Comparison of ENCODE assay signal across 20 cellular contexts in the genomic region with DNA sequence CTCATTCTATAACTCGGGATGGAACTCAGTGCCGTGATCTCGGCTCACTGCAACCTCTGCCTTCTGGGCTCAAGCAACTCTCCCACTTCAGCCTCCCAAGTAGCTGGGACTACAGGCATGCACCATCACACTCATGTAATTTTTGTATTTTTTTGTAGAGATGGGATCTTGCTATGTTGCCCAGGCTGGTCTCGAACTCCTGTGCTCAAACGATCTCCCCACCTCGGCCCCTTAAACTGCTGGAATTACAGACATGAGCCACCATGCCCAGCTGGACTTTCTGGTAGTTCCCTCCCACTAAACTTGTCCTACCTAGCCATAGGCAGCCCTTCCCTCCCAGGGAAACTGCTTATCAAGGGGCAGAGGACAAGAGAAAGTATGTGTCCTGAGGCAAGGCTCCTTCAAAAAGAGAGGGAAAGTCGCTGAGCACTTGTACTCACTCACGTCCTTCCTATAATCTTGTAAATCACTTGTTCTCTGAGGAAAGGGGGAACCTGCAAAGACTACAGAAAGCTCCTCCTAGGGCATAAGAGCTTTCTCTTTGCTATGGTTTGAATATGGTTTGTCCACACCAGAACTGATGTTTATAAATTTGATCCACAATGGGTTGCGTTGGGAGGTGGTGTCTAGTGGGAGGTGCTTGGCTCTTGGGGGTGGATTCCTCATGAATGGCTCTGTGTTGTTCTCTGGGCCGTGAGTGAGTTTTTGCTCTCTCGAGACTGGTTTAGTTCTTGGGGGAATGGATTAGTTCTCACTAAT. TPM values are rescaled to one million over a fixed set of nuclear protein-coding genes. Genes with fewer than 3 reads are reported as not detected.
A peak's percentile ranks its signal among the peaks of the same experiment; 100 is the strongest.
DNase-seq lines count a peak whose midpoint lies in the region; ATAC-seq, FAIRE-seq and TF ChIP-seq lines count a peak whose summit lies in the region.
"Had no signal": no experiment of that assay in that cellular context is flagged by ENCODE, and none has a peak within 500 bp of the region (broad histone marks: within the 10 kb centered on the region; RNA-seq: fewer than 3 reads in every experiment).

No MANE protein-coding gene starts in this region.

- H3K4me1 ChIP-seq in HepG2 (ENCODE audit: insufficient read depth, low read length) = peaks cover 63% of the 10 kb centered on the region
- H3K4me1 ChIP-seq: adrenal gland, psoas muscle, suprapubic skin, vagina had no signal

- no peaks in the 10 kb centered on the region for H3K79me2 ChIP-seq in HepG2 (ENCODE audit: insufficient read depth, low read length)

- FAIRE-seq in HepG2 (lab: Jason Lieb, UNC) = no peak
- FAIRE-seq: bronchial epithelial cell, endothelial cell of umbilical vein had no signal

- H3K36me3 Mint-ChIP-seq in activated T-cell treated with anti-CD3 and anti-CD28 coated beads, Interleukin-2, amount 50 U/mL, for 4 hours (ENCODE audit: insufficient read depth) = no peaks in the 10 kb centered on the region
- H3K36me3 Mint-ChIP-seq: stimulated activated effector memory CD8-positive, alpha-beta T cell treated with anti-CD3 and anti-CD28 coated beads, Interleukin-12 subunit alpha, Interleukin-12 subunit beta, amount 100 ng/mL, for 72 hours had no signal

- no peaks in the 10 kb centered on the region for H4K20me1 ChIP-seq in HepG2 (ENCODE audit: insufficient read depth, low read length)

- DNase-seq in ELF-1 (ENCODE audit: low read depth, low spot score) = peak; percentile 85
- peak; percentile 1 for DNase-seq in RPMI8226
- DNase-seq in HepG2 (ENCODE audit: low spot score) = no peak
- DNase-seq in sciatic nerve (ENCODE audit: low spot score) = no peak
- DNase-seq in activated T-cell treated with anti-CD3 and anti-CD28 coated beads, Interleukin-2, amount 50 U/mL, for 4 hours = no peak
- no peak for DNase-seq in activated CD4-positive, alpha-beta T cell treated with anti-CD3 and anti-CD28 coated beads for 48 hours
- DNase-seq: activated CD8-positive, alpha-beta T cell treated with anti-CD3 and anti-CD28 coated beads, Interleukin-2, amount 10 ng/mL, durations not matched to agents 7 days and 5 days; glutamatergic neuron; HFFc6; psoas muscle; stimulated activated CD4-positive, alpha-beta T cell treated with anti-CD3 and anti-CD28 coated beads, Interleukin-1b, Interleukin-23, amount 100 ng/mL, for 48 hours had no signal

- peaks cover 3% of the 10 kb centered on the region for H3K4me1 Mint-ChIP-seq in activated T-cell treated with anti-CD3 and anti-CD28 coated beads, Interleukin-2, amount 50 U/mL, for 4 hours (ENCODE audit: low read depth)
- H3K4me1 Mint-ChIP-seq: B cell had no signal

- ATAC-seq in HepG2 = peak; percentile 9; the same call in 2 of the 3 replicates
- ATAC-seq in sciatic nerve = peak; percentile 58
- no peak for ATAC-seq in activated T-cell treated with anti-CD3 and anti-CD28 coated beads, Interleukin-2, amount 50 U/mL, for 4 hours
- ATAC-seq in HG02678 (IDR thresholded peaks at IDR 0.05; ENCODE audit: unreplicated experiment) = no peak
- ATAC-seq: activated CD4-positive, CD25-positive, alpha-beta regulatory T cell treated with anti-CD3 and anti-CD28 coated beads, Interleukin-2, amount 50 U/mL, for 24 hours; activated CD8-positive, alpha-beta T cell treated with anti-CD3 and anti-CD28 coated beads, Interleukin-2, amount 10 ng/mL, durations not matched to agents 7 days and 5 days; psoas muscle; stimulated activated effector memory CD8-positive, alpha-beta T cell treated with anti-CD3 and anti-CD28 coated beads, Interleukin-12 subunit alpha, Interleukin-12 subunit beta, amount 100 ng/mL, for 72 hours had no signal

- H3K27me3 Mint-ChIP-seq in activated T-cell treated with anti-CD3 and anti-CD28 coated beads, Interleukin-2, amount 50 U/mL, for 4 hours (ENCODE audit: low read depth) = no peaks in the 10 kb centered on the region
- H3K27me3 Mint-ChIP-seq: B cell had no signal

- no TSS peak for BruUV-seq in HepG2 (replicated peaks; lab: Mats Ljungman, UMichigan)

- peak overlapping the region; percentile 81 for H2AFZ ChIP-seq in HepG2 (ENCODE audit: low read length)

- CTCF ChIA-PET in HepG2 (lab: Yijun Ruan, JAX; ENCODE audit: low intra/inter-chr PET ratio, low total read pairs) = no interaction called here

- H3K9ac ChIP-seq in HepG2 (ENCODE audit: insufficient read depth, low read depth, low read length) = peak overlapping the region; percentile 18; the same call in 1 of the 2 replicates

- POLR2A ChIA-PET in HepG2 (lab: Yijun Ruan, JAX) = interaction anchor here (2.4 kb wide), 1 partner anchor 149 kb away, joined by 7 read pairs; no protein-coding TSS in a partner anchor

- H3K27ac ChIP-seq in HepG2 (ENCODE audit: extremely low read length, insufficient read depth, low read length) = no peak overlapping the region
- H3K27ac ChIP-seq: adrenal gland, psoas muscle, suprapubic skin, vagina had no signal

- H3K9me3 Mint-ChIP-seq in activated T-cell treated with anti-CD3 and anti-CD28 coated beads, Interleukin-2, amount 50 U/mL, for 4 hours = no peaks in the 10 kb centered on the region
- H3K9me3 Mint-ChIP-seq: HFFc6; stimulated activated effector memory CD8-positive, alpha-beta T cell treated with anti-CD3 and anti-CD28 coated beads, Interleukin-12 subunit alpha, Interleukin-12 subunit beta, amount 100 ng/mL, for 72 hours had no signal

- no peak for TF ChIP-seq RAD21 in HepG2 (CRISPR knock-in tag; IDR thresholded peaks at IDR 0.05)

- no peak for TF ChIP-seq CTCF in HepG2 (CRISPR knock-in tag; IDR thresholded peaks at IDR 0.05)

- no peaks in the 10 kb centered on the region for H3K9me3 ChIP-seq in HepG2 (ENCODE audit: low read length)
- H3K9me3 ChIP-seq: adrenal gland, psoas muscle, suprapubic skin, vagina had no signal

- H3K4me3 Mint-ChIP-seq in activated T-cell treated with anti-CD3 and anti-CD28 coated beads, Interleukin-2, amount 50 U/mL, for 4 hours = no peak overlapping the region
- H3K4me3 Mint-ChIP-seq: activated CD8-positive, alpha-beta T cell treated with anti-CD3 and anti-CD28 coated beads, Interleukin-2, amount 10 ng/mL, durations not matched to agents 7 days and 5 days; B cell; HFFc6; stimulated activated effector memory CD8-positive, alpha-beta T cell treated with anti-CD3 and anti-CD28 coated beads, Interleukin-12 subunit alpha, Interleukin-12 subunit beta, amount 100 ng/mL, for 72 hours had no signal

- peak overlapping the region in 1 of 3 experiments; percentile 38; a peak in 1 of 6 replicates for H3K4me3 ChIP-seq in HepG2 (replicated peaks in 1 of 3; ENCODE audit: insufficient read depth in 1 of 3, low read depth in 2 of 3, low read length in 3 of 3)
- H3K4me3 ChIP-seq: adrenal gland, psoas muscle, suprapubic skin, vagina had no signal

- no peaks in the 10 kb centered on the region for H3K27me3 ChIP-seq in HepG2 (ENCODE audit: control insufficient read depth in 1 of 2, insufficient read depth in 2 of 2, low read length in 2 of 2)
- H3K27me3 ChIP-seq: adrenal gland, suprapubic skin, vagina had no signal

- in situ Hi-C loops in HepG2 (cut with HindIII; ENCODE audit: extremely low pct_ligation_motif_present, low pct_unique_long_range_greater_than_20kb) = no loop called here

- no peaks in the 10 kb centered on the region for H3K36me3 ChIP-seq in HepG2 (replicated peaks in 1 of 2; ENCODE audit: control insufficient read depth in 1 of 2, insufficient read depth in 2 of 2, low read length in 2 of 2)
- H3K36me3 ChIP-seq: adrenal gland, suprapubic skin, vagina had no signal

- TF ChIP-seq POLR2A in HepG2 (IDR thresholded peaks at IDR 0.05; ENCODE audit: insufficient read depth in 1 of 2, low read depth in 2 of 2, low read length in 2 of 2) = no peak

- no peak for TF ChIP-seq EP300 in HepG2 (IDR thresholded peaks at IDR 0.05; ENCODE audit: low read depth in 2 of 2, low read length in 2 of 2)
- TF ChIP-seq EP300 in HepG2 (CRISPR knock-in tag; IDR thresholded peaks at IDR 0.05; ENCODE audit: borderline replicate concordance) = no peak

- intact Hi-C loops in HepG2 (cut with micrococcal nuclease; ENCODE audit: unreplicated experiment) (no loop called here), sciatic nerve (cut with DNase I) (no loop called here)

- peak overlapping the region; percentile 69 for H3K4me2 ChIP-seq in HepG2 (ENCODE audit: low read depth, low read length)

- 52% methylated on average over 11 of the region's 11 CpGs for WGBS in HepG2 (ENCODE audit: low lambda C conversion rate)

TF ChIP-seq in HepG2, 621 proteins besides CTCF, POLR2A, EP300 and RAD21:
- TF ChIP-seq ZNF121 (CRISPR knock-in tag; IDR thresholded peaks at IDR 0.05) (peak; percentile 89), TBX2 (CRISPR knock-in tag; IDR thresholded peaks at IDR 0.05; ENCODE audit: borderline replicate concordance) (no peak)

RNA-seq across cellular contexts. Expression of gene TBL1XR1, which starts 13.6 kb away (rescaled TPM):
- 62.5 and 108 TPM in 2 replicates for total RNA-seq in HepG2 (2016; rRNA removed; fragmentation: Illumina TruSeq; extraction: Trizol)
- total RNA-seq in HepG2 (2016; cell fraction: cytosol; rRNA removed; fragmentation: Illumina TruSeq; extraction: Trizol; ENCODE audit: low read depth) = 10.8 TPM in 2 replicates
- total RNA-seq in HepG2 (2016; cell fraction: insoluble cytoplasmic fraction; rRNA removed; fragmentation: Illumina TruSeq; extraction: Trizol) = 67.0 and 111 TPM in 2 replicates
- 31.7 and 36.1 TPM in 2 replicates for total RNA-seq in HepG2 (2016; cell fraction: membrane; rRNA removed; fragmentation: Illumina TruSeq; extraction: Trizol)
- 58.6 and 64.8 TPM in 2 replicates for total RNA-seq in HepG2 (2016; cell fraction: nucleus; rRNA removed; fragmentation: Illumina TruSeq; extraction: Trizol)
- polyA plus RNA-seq in HepG2 (2011; rRNA removed) = 49.2 and 57.7 TPM in 2 replicates
- 12.2 and 20.2 TPM in 2 replicates for polyA plus RNA-seq in HepG2 (2011; cell fraction: cytosol; rRNA removed)
- 20.1 and 30.6 TPM in 2 replicates for polyA plus RNA-seq in HepG2 (2011; cell fraction: nucleus; rRNA removed)
- 21.8 and 27.0 TPM in 2 replicates for polyA plus RNA-seq in HepG2 (2012)
- 1.9 and 2.1 TPM in 2 replicates for polyA plus RNA-seq in HepG2 (2016; cell fraction: cytosol; fragmentation: Illumina TruSeq; extraction: Trizol; ENCODE audit: low read depth)
- polyA plus RNA-seq in HepG2 (2016; cell fraction: insoluble cytoplasmic fraction; fragmentation: Illumina TruSeq; extraction: Trizol; ENCODE audit: low read depth) = 38.3 and 42.9 TPM in 2 replicates
- polyA plus RNA-seq in HepG2 (2016; cell fraction: membrane; fragmentation: Illumina TruSeq; extraction: Trizol; ENCODE audit: low read depth) = 6.4 and 9.9 TPM in 2 replicates
- 53.4 and 55.7 TPM in 2 replicates for polyA plus RNA-seq in HepG2 (2016; cell fraction: nucleus; fragmentation: Illumina TruSeq; extraction: Trizol; ENCODE audit: insufficient read depth, low read depth)
- 126 and 330 TPM in 2 replicates for polyA minus RNA-seq in HepG2 (2011; rRNA and poly(A)+ RNA removed; ENCODE audit: low replicate concordance)
- 128 and 166 TPM in 2 replicates for polyA minus RNA-seq in HepG2 (2011; cell fraction: cytosol; rRNA and poly(A)+ RNA removed)
- 187 and 199 TPM in 2 replicates for polyA minus RNA-seq in HepG2 (2011; cell fraction: nucleus; rRNA and poly(A)+ RNA removed)
- 182 TPM for total RNA-seq in sciatic nerve
- total RNA-seq in activated T-cell treated with anti-CD3 and anti-CD28 coated beads, Interleukin-2, amount 50 U/mL, for 4 hours = 100 to 1,000 TPM; 141 to 161 (median 154) TPM

Comparison
In these comparisons a context has a peak if more than half of its experiments do, and no peak if none do; other contexts are left out.
1. DNase-seq: peak in ELF-1 (single experiment) and RPMI8226 (single experiment); none in HepG2 (single experiment), sciatic nerve (single experiment), activated T-cell treated with anti-CD3 and anti-CD28 coated beads, Interleukin-2, amount 50 U/mL, for 4 hours (single experiment) and activated CD4-positive, alpha-beta T cell treated with anti-CD3 and anti-CD28 coated beads for 48 hours (single experiment).
2. ATAC-seq: peak in HepG2 (single experiment) and sciatic nerve (single experiment); none in activated T-cell treated with anti-CD3 and anti-CD28 coated beads, Interleukin-2, amount 50 U/mL, for 4 hours (0 of 2) and HG02678 (single experiment).